In genomic region chr12:50926932-50927331, GRCh38 we compare ENCODE assay signal across 11 cellular contexts. TPM values are rescaled to one million over a fixed set of nuclear protein-coding genes. Genes with fewer than 3 reads are reported as not detected.
A peak's percentile ranks its signal among the peaks of the same experiment; 100 is the strongest.
DNase-seq lines count a peak whose midpoint lies in the region; ATAC-seq and TF ChIP-seq lines count a peak whose summit lies in the region.
"Not testable (repeated sequence)": the region's sequence is repeated elsewhere in the genome, so short reads cannot be mapped to it uniquely, and the experiment has no call there.
"Had no signal": no experiment of that assay in that cellular context is flagged by ENCODE, and none has a peak within 500 bp of the region (broad histone marks: within the 10 kb centered on the region; RNA-seq: fewer than 3 reads in every experiment).

No MANE protein-coding gene starts in this region.

- H3K79me2 ChIP-seq in Loucy (ENCODE audit: insufficient read depth, low read length), result peaks cover 68% of the 10 kb centered on the region

- H3K4me3 ChIP-seq in Loucy (ENCODE audit: low read length, poor library complexity, severe bottlenecking) (peak overlapping the region; percentile 92), dorsolateral prefrontal cortex (peak overlapping the region; percentile 44 to 89 (median 74)), right atrium auricular region (peak overlapping the region; percentile 51 to 81), mucosa of descending colon (peak overlapping the region; percentile 12), rectal smooth muscle tissue (ENCODE audit: low read length) (peak overlapping the region; percentile 96), thoracic aorta (peak overlapping the region; percentile 96)

- TF ChIP-seq CTCF in CD14-positive monocyte (IDR thresholded peaks at IDR 0.05); Loucy (conservative IDR thresholded peaks at IDR 0.05; ENCODE audit: low read length); dorsolateral prefrontal cortex (IDR thresholded peaks at IDR 0.05 in 54 of 56, conservative IDR thresholded peaks at IDR 0.05 in 2 of 56; ENCODE audit: low read depth in 1 of 56, partially characterized antibody in 56 of 56); right atrium auricular region (IDR thresholded peaks at IDR 0.05); mucosa of descending colon (IDR thresholded peaks at IDR 0.05); thoracic aorta (IDR thresholded peaks at IDR 0.05): not testable (repeated sequence)

- H4K20me1 ChIP-seq in Loucy (ENCODE audit: insufficient read depth, low read length, poor library complexity, severe bottlenecking), result peaks cover 12% of the 10 kb centered on the region

- peak overlapping the region; percentile 98 for H3K4me2 ChIP-seq in Loucy (ENCODE audit: low read depth, low read length, poor library complexity, severe bottlenecking)

- peaks cover 65% of the 10 kb centered on the region for H3K4me1 Mint-ChIP-seq in CD14-positive monocyte
- H3K4me1 Mint-ChIP-seq in activated naive CD8-positive, alpha-beta T cell treated with anti-CD3 and anti-CD28 coated beads, Interleukin-2, amount 50 U/mL, for 24 hours, result peaks cover 52% of the 10 kb centered on the region

- peaks cover 22 to 27% of the 10 kb centered on the region in 2 donors for H3K36me3 Mint-ChIP-seq in CD14-positive monocyte
- not testable (repeated sequence) for H3K36me3 Mint-ChIP-seq in activated naive CD8-positive, alpha-beta T cell treated with anti-CD3 and anti-CD28 coated beads, Interleukin-2, amount 50 U/mL, for 24 hours (ENCODE audit: low read depth)

- H3K4me1 ChIP-seq in Loucy (ENCODE audit: insufficient read depth, low read length, poor library complexity, severe bottlenecking) (peaks cover 65% of the 10 kb centered on the region), right atrium auricular region (peaks cover 0 to 45% of the 10 kb centered on the region in 2 donors), mucosa of descending colon (ENCODE audit: low read depth) (peaks cover 28% of the 10 kb centered on the region), rectal smooth muscle tissue (ENCODE audit: control insufficient read depth, insufficient read depth, low read length) (peaks cover 25% of the 10 kb centered on the region), thoracic aorta (ENCODE audit: control insufficient read depth in 1 of 2, low read depth in 2 of 2) (peaks cover 30 to 52% of the 10 kb centered on the region in 2 donors)

- not testable (repeated sequence) for H3K9me3 ChIP-seq in Loucy (ENCODE audit: insufficient read depth, low read depth, low read length); right atrium auricular region; mucosa of descending colon; thoracic aorta

- intact Hi-C loops in CD14-positive monocyte (cut with micrococcal nuclease), result loop anchor here in 1 of 2 donors (5.0 to 10.0 kb wide), 2 partner anchors 95 to 1222 kb away; partner anchors contain the start of gene FMNL3
- intact Hi-C loops in dorsolateral prefrontal cortex (cut with DNase I), result loop anchor here (5.0 to 10.0 kb wide), 4 partner anchors 60 to 1252 kb away; partner anchors contain the start of gene SLC11A2 (in 1 of the 2)
- intact Hi-C loops in mucosa of descending colon (cut with DNase I, micrococcal nuclease), result not testable (repeated sequence)

- not testable (repeated sequence) for H3K9me2 ChIP-seq in Loucy (replicated peaks; ENCODE audit: low read depth, low read length)

- DNase-seq in CD14-positive monocyte (ENCODE audit: low spot score); activated naive CD8-positive, alpha-beta T cell treated with anti-CD3 and anti-CD28 coated beads, Interleukin-2, amount 50 U/mL, for 24 hours; right atrium auricular region (ENCODE audit: low spot score); thoracic aorta (ENCODE audit: low spot score): not testable (repeated sequence)
- DNase-seq in dorsolateral prefrontal cortex (peak in 1 of 10 donors; percentile 22), mucosa of descending colon (peak; percentile 67 to 77 (median 71))

- peak overlapping the region; percentile 98 to 100 for H3K4me3 Mint-ChIP-seq in CD14-positive monocyte
- H3K4me3 Mint-ChIP-seq in activated naive CD8-positive, alpha-beta T cell treated with anti-CD3 and anti-CD28 coated beads, Interleukin-2, amount 50 U/mL, for 24 hours, result peak overlapping the region; percentile 77

- peak overlapping the region in 53 of 59 donors; percentile 3 to 99 (median 95) for H3K27ac ChIP-seq in dorsolateral prefrontal cortex
- peak overlapping the region; percentile 88 to 91 for H3K27ac ChIP-seq in right atrium auricular region
- H3K27ac ChIP-seq in rectal smooth muscle tissue (ENCODE audit: low read depth, low read length), result peak overlapping the region; percentile 6
- peak overlapping the region; percentile 52 to 89 for H3K27ac ChIP-seq in thoracic aorta

- H3K36me3 ChIP-seq in Loucy (ENCODE audit: insufficient read depth, low read length); mucosa of descending colon (ENCODE audit: low read depth); rectal smooth muscle tissue (ENCODE audit: control insufficient read depth, insufficient read depth, low read length): not testable (repeated sequence)
- H3K36me3 ChIP-seq in right atrium auricular region, result peaks cover 23% of the 10 kb centered on the region
- peaks cover 13% of the 10 kb centered on the region for H3K36me3 ChIP-seq in thoracic aorta

- H3K27me3 Mint-ChIP-seq in CD14-positive monocyte (ENCODE audit: low read depth in 3 of 3); activated naive CD8-positive, alpha-beta T cell treated with anti-CD3 and anti-CD28 coated beads, Interleukin-2, amount 50 U/mL, for 24 hours: not testable (repeated sequence)

- H3K9me3 Mint-ChIP-seq in CD14-positive monocyte; activated naive CD8-positive, alpha-beta T cell treated with anti-CD3 and anti-CD28 coated beads, Interleukin-2, amount 50 U/mL, for 24 hours: not testable (repeated sequence)

- not testable (repeated sequence) for ATAC-seq in activated naive CD8-positive, alpha-beta T cell treated with anti-CD3 and anti-CD28 coated beads, Interleukin-2, amount 50 U/mL, for 24 hours; thoracic aorta (ENCODE audit: insufficient number of reproducible peaks, low FRiP score, low read depth)
- ATAC-seq in mucosa of descending colon, result peak; percentile 70

- H3K27ac Mint-ChIP-seq in CD14-positive monocyte, result peak overlapping the region in 5 of 7 donors; percentile 16 to 81 (median 66)
- not testable (repeated sequence) for H3K27ac Mint-ChIP-seq in activated naive CD8-positive, alpha-beta T cell treated with anti-CD3 and anti-CD28 coated beads, Interleukin-2, amount 50 U/mL, for 24 hours

- peak overlapping the region; percentile 93 for H3K9ac ChIP-seq in Loucy (ENCODE audit: low read depth, low read length, poor library complexity, severe bottlenecking)
- H3K9ac ChIP-seq in rectal smooth muscle tissue (ENCODE audit: low read length), result not testable (repeated sequence)

- H2AFZ ChIP-seq in Loucy (ENCODE audit: low read length), result not testable (repeated sequence)

- H3F3A ChIP-seq in Loucy (ENCODE audit: low read depth), result not testable (repeated sequence)

- not testable (repeated sequence) for H3K27me3 ChIP-seq in Loucy (ENCODE audit: insufficient read depth, low read length, poor library complexity, severe bottlenecking); dorsolateral prefrontal cortex; right atrium auricular region; rectal smooth muscle tissue (ENCODE audit: control insufficient read depth, insufficient read depth, low read length); thoracic aorta (replicated peaks; ENCODE audit: insufficient read depth)

RNA-seq across cellular contexts. Expression of gene HIGD1C, which starts 25.4 kb away (rescaled TPM):
- not detected for polyA plus RNA-seq in CD14-positive monocyte
- total RNA-seq in dorsolateral prefrontal cortex (1 to 10 TPM in 1 of 120 experiments, not detected in 119; 2.2 TPM), right atrium auricular region (not detected), mucosa of descending colon (not detected), thoracic aorta (not detected)
- total RNA-seq: activated CD4-positive, alpha-beta T cell treated with anti-CD3 and anti-CD28 coated beads, Interleukin-2, amount 10 ng/mL, durations not matched to agents 7 days and 5 days; H1; left cardiac atrium had no signal
- polyA plus RNA-seq: H1 had no signal

Comparison
In these comparisons a context has a peak if more than half of its experiments do, and no peak if none do; other contexts are left out.
1. H3K4me3 ChIP-seq: peak in every context shown above with its lines; median percentile 96 in rectal smooth muscle tissue; 96 in thoracic aorta; 92 in Loucy; 74 in dorsolateral prefrontal cortex; 66 in right atrium auricular region; 12 in mucosa of descending colon.
2. H3K27ac ChIP-seq: peak in every context shown above with its lines; median percentile 95 in dorsolateral prefrontal cortex; 90 in right atrium auricular region; 70 in thoracic aorta; 6 in rectal smooth muscle tissue.